Comparison of ENCODE assay signal across 1 cellular context in the genomic region with DNA sequence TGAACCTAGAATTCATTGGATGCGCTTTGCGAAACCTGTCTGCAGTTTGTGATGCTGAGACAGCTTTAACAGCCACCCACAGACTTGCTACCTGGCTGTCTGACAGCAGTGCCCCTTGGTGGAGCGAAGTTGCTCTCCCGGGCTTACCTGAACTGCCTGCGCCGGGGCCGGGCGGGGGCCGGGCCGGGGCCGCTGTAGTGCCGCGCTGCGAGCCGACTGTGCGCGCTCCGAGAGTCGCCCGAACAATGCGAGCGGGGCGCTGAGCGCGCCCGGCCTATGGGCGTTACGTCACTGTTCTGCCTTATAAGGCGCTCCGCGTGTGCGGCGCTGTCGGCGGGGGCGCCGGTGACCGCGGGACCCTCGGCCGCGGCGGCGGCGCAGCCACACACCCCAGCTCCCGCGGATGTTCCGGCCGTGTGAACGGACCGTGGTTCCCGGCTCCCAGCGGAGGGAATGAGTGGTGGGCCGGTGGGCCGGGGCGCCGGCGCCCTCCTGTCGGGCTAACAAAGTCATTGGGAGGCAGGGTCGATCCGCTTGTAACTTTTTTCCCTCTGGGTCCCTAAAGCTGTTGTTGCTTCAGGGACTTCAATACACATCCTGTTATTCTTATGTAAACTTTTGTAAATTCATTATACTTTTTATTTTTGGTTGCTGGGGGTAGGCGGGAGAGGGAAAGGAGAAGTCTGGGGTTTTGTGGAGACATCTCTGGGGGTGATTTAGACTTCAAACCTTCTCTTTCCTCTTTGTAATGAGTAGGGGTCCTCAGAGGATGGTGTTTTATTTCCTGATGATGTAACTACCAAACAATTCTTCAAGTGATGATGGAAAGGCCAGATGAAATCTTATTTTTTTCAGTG.
TF ChIP-seq lines count a peak whose summit lies in the region.

No MANE protein-coding gene starts in this region.

TF ChIP-seq in HepG2, 621 proteins besides CTCF, POLR2A, EP300 and RAD21 (continued from another document and continues in another):
- TF ChIP-seq FOXO1 (CRISPR knock-in tag; IDR thresholded peaks at IDR 0.05), result peak; percentile 55; the same call in 1 of the 2 replicates
- TF ChIP-seq ZNF274 (CRISPR knock-in tag; IDR thresholded peaks at IDR 0.05), result peak; percentile 51; the same call in 1 of the 2 replicates
- TF ChIP-seq ZNF337 (CRISPR knock-in tag; IDR thresholded peaks at IDR 0.05; ENCODE audit: borderline replicate concordance, low read depth), result peak; percentile 25; the same call in 1 of the 2 replicates
- no peak for TF ChIP-seq ZNF746 (CRISPR knock-in tag; IDR thresholded peaks at IDR 0.05)
- peak; percentile 91 for TF ChIP-seq SALL2 (CRISPR knock-in tag; IDR thresholded peaks at IDR 0.05)
- TF ChIP-seq MXD4 (CRISPR knock-in tag; IDR thresholded peaks at IDR 0.05), result peak; percentile 76; the same call in 1 of the 2 replicates
- TF ChIP-seq ZNF704 (CRISPR knock-in tag; IDR thresholded peaks at IDR 0.05; ENCODE audit: borderline replicate concordance), result no peak
- TF ChIP-seq SAP130 (CRISPR knock-in tag; IDR thresholded peaks at IDR 0.05; ENCODE audit: low read depth), result peak; percentile 87
- peak; percentile 91 for TF ChIP-seq ZNF451 (CRISPR knock-in tag; IDR thresholded peaks at IDR 0.05)
- no peak for TF ChIP-seq ELF4 (CRISPR knock-in tag; IDR thresholded peaks at IDR 0.05; ENCODE audit: borderline replicate concordance)
- peak; percentile 60; the same call in 1 of the 2 replicates for TF ChIP-seq ZNF598 (CRISPR knock-in tag; IDR thresholded peaks at IDR 0.05; ENCODE audit: borderline replicate concordance)
- TF ChIP-seq MBNL3 (CRISPR knock-in tag; conservative IDR thresholded peaks at IDR 0.05), result no peak
- TF ChIP-seq ZNF558 (CRISPR knock-in tag; IDR thresholded peaks at IDR 0.05; ENCODE audit: borderline replicate concordance), result peak; percentile 67; the same call in 1 of the 2 replicates
- TF ChIP-seq, protein P1, sequence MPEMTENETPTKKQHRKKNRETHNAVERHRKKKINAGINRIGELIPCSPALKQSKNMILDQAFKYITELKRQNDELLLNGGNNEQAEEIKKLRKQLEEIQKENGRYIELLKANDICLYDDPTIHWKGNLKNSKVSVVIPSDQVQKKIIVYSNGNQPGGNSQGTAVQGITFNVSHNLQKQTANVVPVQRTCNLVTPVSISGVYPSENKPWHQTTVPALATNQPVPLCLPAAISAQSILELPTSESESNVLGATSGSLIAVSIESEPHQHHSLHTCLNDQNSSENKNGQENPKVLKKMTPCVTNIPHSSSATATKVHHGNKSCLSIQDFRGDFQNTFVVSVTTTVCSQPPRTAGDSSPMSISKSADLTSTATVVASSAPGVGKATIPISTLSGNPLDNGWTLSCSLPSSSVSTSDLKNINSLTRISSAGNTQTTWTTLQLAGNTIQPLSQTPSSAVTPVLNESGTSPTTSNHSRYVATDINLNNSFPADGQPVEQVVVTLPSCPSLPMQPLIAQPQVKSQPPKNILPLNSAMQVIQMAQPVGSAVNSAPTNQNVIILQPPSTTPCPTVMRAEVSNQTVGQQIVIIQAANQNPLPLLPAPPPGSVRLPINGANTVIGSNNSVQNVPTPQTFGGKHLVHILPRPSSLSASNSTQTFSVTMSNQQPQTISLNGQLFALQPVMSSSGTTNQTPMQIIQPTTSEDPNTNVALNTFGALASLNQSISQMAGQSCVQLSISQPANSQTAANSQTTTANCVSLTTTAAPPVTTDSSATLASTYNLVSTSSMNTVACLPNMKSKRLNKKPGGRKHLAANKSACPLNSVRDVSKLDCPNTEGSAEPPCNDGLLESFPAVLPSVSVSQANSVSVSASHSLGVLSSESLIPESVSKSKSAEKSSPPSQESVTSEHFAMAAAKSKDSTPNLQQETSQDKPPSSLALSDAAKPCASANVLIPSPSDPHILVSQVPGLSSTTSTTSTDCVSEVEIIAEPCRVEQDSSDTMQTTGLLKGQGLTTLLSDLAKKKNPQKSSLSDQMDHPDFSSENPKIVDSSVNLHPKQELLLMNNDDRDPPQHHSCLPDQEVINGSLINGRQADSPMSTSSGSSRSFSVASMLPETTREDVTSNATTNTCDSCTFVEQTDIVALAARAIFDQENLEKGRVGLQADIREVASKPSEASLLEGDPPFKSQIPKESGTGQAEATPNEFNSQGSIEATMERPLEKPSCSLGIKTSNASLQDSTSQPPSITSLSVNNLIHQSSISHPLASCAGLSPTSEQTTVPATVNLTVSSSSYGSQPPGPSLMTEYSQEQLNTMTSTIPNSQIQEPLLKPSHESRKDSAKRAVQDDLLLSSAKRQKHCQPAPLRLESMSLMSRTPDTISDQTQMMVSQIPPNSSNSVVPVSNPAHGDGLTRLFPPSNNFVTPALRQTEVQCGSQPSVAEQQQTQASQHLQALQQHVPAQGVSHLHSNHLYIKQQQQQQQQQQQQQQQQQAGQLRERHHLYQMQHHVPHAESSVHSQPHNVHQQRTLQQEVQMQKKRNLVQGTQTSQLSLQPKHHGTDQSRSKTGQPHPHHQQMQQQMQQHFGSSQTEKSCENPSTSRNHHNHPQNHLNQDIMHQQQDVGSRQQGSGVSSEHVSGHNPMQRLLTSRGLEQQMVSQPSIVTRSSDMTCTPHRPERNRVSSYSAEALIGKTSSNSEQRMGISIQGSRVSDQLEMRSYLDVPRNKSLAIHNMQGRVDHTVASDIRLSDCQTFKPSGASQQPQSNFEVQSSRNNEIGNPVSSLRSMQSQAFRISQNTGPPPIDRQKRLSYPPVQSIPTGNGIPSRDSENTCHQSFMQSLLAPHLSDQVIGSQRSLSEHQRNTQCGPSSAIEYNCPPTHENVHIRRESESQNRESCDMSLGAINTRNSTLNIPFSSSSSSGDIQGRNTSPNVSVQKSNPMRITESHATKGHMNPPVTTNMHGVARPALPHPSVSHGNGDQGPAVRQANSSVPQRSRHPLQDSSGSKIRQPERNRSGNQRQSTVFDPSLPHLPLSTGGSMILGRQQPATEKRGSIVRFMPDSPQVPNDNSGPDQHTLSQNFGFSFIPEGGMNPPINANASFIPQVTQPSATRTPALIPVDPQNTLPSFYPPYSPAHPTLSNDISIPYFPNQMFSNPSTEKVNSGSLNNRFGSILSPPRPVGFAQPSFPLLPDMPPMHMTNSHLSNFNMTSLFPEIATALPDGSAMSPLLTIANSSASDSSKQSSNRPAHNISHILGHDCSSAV (CRISPR knock-in tag; IDR thresholded peaks at IDR 0.05; ENCODE audit: borderline replicate concordance), result 0 out of 2 replicates have a peak, but pooled peaks have one; percentile 40
- TF ChIP-seq, protein P2, sequence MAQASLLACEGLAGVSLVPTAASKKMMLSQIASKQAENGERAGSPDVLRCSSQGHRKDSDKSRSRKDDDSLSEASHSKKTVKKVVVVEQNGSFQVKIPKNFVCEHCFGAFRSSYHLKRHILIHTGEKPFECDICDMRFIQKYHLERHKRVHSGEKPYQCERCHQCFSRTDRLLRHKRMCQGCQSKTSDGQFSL (CRISPR knock-in tag; IDR thresholded peaks at IDR 0.05), result no peak
- no peak for TF ChIP-seq NR3C1 (CRISPR knock-in tag; IDR thresholded peaks at IDR 0.05)
- no peak for TF ChIP-seq ZNF260 (CRISPR knock-in tag; IDR thresholded peaks at IDR 0.05; ENCODE audit: borderline replicate concordance, low read depth)
- TF ChIP-seq ARNTL (CRISPR knock-in tag; IDR thresholded peaks at IDR 0.05), result no peak; the same call in 1 of the 2 replicates
- TF ChIP-seq SMAD1 (CRISPR knock-in tag; IDR thresholded peaks at IDR 0.05; ENCODE audit: borderline replicate concordance, low read depth), result no peak; the same call in 1 of the 2 replicates
- TF ChIP-seq GLMP (CRISPR knock-in tag; IDR thresholded peaks at IDR 0.05; ENCODE audit: borderline replicate concordance), result no peak
- no peak for TF ChIP-seq ZNF775 (CRISPR knock-in tag; IDR thresholded peaks at IDR 0.05; ENCODE audit: borderline replicate concordance)
- TF ChIP-seq, protein P3, sequence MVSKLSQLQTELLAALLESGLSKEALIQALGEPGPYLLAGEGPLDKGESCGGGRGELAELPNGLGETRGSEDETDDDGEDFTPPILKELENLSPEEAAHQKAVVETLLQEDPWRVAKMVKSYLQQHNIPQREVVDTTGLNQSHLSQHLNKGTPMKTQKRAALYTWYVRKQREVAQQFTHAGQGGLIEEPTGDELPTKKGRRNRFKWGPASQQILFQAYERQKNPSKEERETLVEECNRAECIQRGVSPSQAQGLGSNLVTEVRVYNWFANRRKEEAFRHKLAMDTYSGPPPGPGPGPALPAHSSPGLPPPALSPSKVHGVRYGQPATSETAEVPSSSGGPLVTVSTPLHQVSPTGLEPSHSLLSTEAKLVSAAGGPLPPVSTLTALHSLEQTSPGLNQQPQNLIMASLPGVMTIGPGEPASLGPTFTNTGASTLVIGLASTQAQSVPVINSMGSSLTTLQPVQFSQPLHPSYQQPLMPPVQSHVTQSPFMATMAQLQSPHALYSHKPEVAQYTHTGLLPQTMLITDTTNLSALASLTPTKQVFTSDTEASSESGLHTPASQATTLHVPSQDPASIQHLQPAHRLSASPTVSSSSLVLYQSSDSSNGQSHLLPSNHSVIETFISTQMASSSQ (IDR thresholded peaks at IDR 0.05; ENCODE audit: low read depth), result no peak
- TF ChIP-seq, protein P3 (CRISPR knock-in tag; IDR thresholded peaks at IDR 0.05; ENCODE audit: borderline replicate concordance), result peak; percentile 76
- 0 out of 2 replicates have a peak, but pooled peaks have one; percentile 69 for TF ChIP-seq ZNF761 (CRISPR knock-in tag; conservative IDR thresholded peaks at IDR 0.05)
- no peak for TF ChIP-seq GPN1 (CRISPR knock-in tag; IDR thresholded peaks at IDR 0.05; ENCODE audit: borderline replicate concordance)
- TF ChIP-seq KDM5A (IDR thresholded peaks at IDR 0.05; ENCODE audit: borderline replicate concordance, low read length), result no peak
- TF ChIP-seq ISL2 (CRISPR knock-in tag; IDR thresholded peaks at IDR 0.05), result peak; percentile 78
- 0 out of 2 replicates have a peak, but pooled peaks have one; percentile 27 for TF ChIP-seq ZNF160 (CRISPR knock-in tag; IDR thresholded peaks at IDR 0.05)
- TF ChIP-seq ONECUT2 (CRISPR knock-in tag; IDR thresholded peaks at IDR 0.05), result no peak
- TF ChIP-seq SATB2 (CRISPR knock-in tag; IDR thresholded peaks at IDR 0.05), result peak; percentile 91
- TF ChIP-seq ZNF639 (CRISPR knock-in tag; conservative IDR thresholded peaks at IDR 0.05), result 0 out of 2 replicates have a peak, but pooled peaks have one; percentile 15
- TF ChIP-seq CCDC6 (CRISPR knock-in tag; IDR thresholded peaks at IDR 0.05), result peak; percentile 96
- TF ChIP-seq EEA1 (CRISPR knock-in tag; IDR thresholded peaks at IDR 0.05; ENCODE audit: borderline replicate concordance), result peak; percentile 82; the same call in 1 of the 2 replicates
- peak; percentile 48; the same call in 1 of the 2 replicates for TF ChIP-seq MAZ (IDR thresholded peaks at IDR 0.05; ENCODE audit: borderline replicate concordance, low read depth, low read length)
- peak; percentile 87 for TF ChIP-seq MAZ (CRISPR knock-in tag; IDR thresholded peaks at IDR 0.05; ENCODE audit: low read depth)
- no peak for TF ChIP-seq REXO4 (CRISPR knock-in tag; IDR thresholded peaks at IDR 0.05; ENCODE audit: borderline replicate concordance)
- no peak for TF ChIP-seq ZNF577 (CRISPR knock-in tag; IDR thresholded peaks at IDR 0.05; ENCODE audit: borderline replicate concordance, low read depth)
- TF ChIP-seq ZNF251 (CRISPR knock-in tag; IDR thresholded peaks at IDR 0.05), result no peak
- peak; percentile 88 for TF ChIP-seq HOXA3 (CRISPR knock-in tag; IDR thresholded peaks at IDR 0.05)
- TF ChIP-seq THYN1 (CRISPR knock-in tag; IDR thresholded peaks at IDR 0.05; ENCODE audit: borderline replicate concordance, low read depth), result no peak
- TF ChIP-seq ZNF414 (CRISPR knock-in tag; IDR thresholded peaks at IDR 0.05), result no peak
- no peak for TF ChIP-seq NRL (CRISPR knock-in tag; IDR thresholded peaks at IDR 0.05; ENCODE audit: borderline replicate concordance)
- TF ChIP-seq STAG1 (CRISPR knock-in tag; IDR thresholded peaks at IDR 0.05), result peak; percentile 71
- TF ChIP-seq FOXJ3 (CRISPR knock-in tag; IDR thresholded peaks at IDR 0.05; ENCODE audit: borderline replicate concordance), result no peak
- TF ChIP-seq NFIB (CRISPR knock-in tag; IDR thresholded peaks at IDR 0.05; ENCODE audit: borderline replicate concordance), result no peak
